In genomic region chrX:136497556-136498048, GRCh38 we compare ENCODE assay signal across 8 cellular contexts. TPM values are rescaled to one million over a fixed set of nuclear protein-coding genes. Genes with fewer than 3 reads are reported as not detected.
DNase-seq lines count a peak whose midpoint lies in the region; ATAC-seq and TF ChIP-seq lines count a peak whose summit lies in the region.

TSS of gene HTATSF1 (plus strand) at chrX:136497592. CDS start at chrX:136497685, 93 bp downstream.

- H3K36me3 ChIP-seq in HCT116 (ENCODE audit: control insufficient read depth in 1 of 2, insufficient read depth in 2 of 2, low read length in 2 of 2): peaks cover 0 to 3% of the 10 kb centered on the region in 2 experiments; a peak in 2 of 4 replicates
- H3K36me3 ChIP-seq in Panc1 (ENCODE audit: control insufficient read depth, insufficient read depth, low read length): peaks cover 25% of the 10 kb centered on the region
- H3K36me3 ChIP-seq in aorta (ENCODE audit: control insufficient read depth in 1 of 2, insufficient read depth in 2 of 2, low read length in 1 of 2): no peaks in the 10 kb centered on the region

- no peaks in the 10 kb centered on the region for H3K9me3 Mint-ChIP-seq in effector memory CD8-positive, alpha-beta T cell

- H3K27ac Mint-ChIP-seq in effector memory CD8-positive, alpha-beta T cell: peak within 1 kb of the TSS; percentile 92 to 95

- peak within 1 kb of the TSS; percentile 82 to 89 for H3K4me3 Mint-ChIP-seq in effector memory CD8-positive, alpha-beta T cell

- H3K4me3 ChIP-seq in HCT116 (replicated peaks in 1 of 2; ENCODE audit: low read depth in 1 of 2, low read length in 2 of 2) (peak within 1 kb of the TSS; percentile 77 to 84), Panc1 (ENCODE audit: low read depth in 2 of 2, low read length in 2 of 2) (peak within 1 kb of the TSS; percentile 92 to 98), aorta (ENCODE audit: low read length in 2 of 2) (peak within 1 kb of the TSS; percentile 72 to 74)

- TF ChIP-seq CTCF in HCT116 (IDR thresholded peaks at IDR 0.05 in 2 of 3, conservative IDR thresholded peaks at IDR 0.05 in 1 of 3; ENCODE audit: borderline replicate concordance in 1 of 3, insufficient read depth in 1 of 3, low read depth in 2 of 3, low read length in 2 of 3): no peak
- no peak for TF ChIP-seq CTCF in Panc1 (IDR thresholded peaks at IDR 0.05)

- CTCF ChIA-PET in HCT116 (lab: Charles Lee): no interaction called here
- CTCF ChIA-PET in Panc1 (lab: Charles Lee): interaction anchor here (0.7 kb wide), 1 partner anchor 292 kb away, joined by 5 read pairs; no protein-coding TSS in a partner anchor

- H3K9me3 ChIP-seq in HCT116 (ENCODE audit: control insufficient read depth in 1 of 2, insufficient read depth in 1 of 2, low read depth in 1 of 2, low read length in 2 of 2) (no peaks in the 10 kb centered on the region), Panc1 (ENCODE audit: control insufficient read depth, insufficient read depth, low read depth, low read length) (no peaks in the 10 kb centered on the region), aorta (ENCODE audit: control insufficient read depth, low read length) (no peaks in the 10 kb centered on the region)

- in situ Hi-C loops in Panc1 (cut with HindIII; ENCODE audit: low pct_unique_long_range_greater_than_20kb, low sequenced_read_pairs): no loop called here

- BruUV-seq in HCT116 (replicated peaks; lab: Mats Ljungman, UMichigan): no TSS peak
- no TSS peak for BruUV-seq in Panc1 (replicated peaks; lab: Mats Ljungman, UMichigan)

- H3K4me2 ChIP-seq in HCT116 (ENCODE audit: low read length): peak within 1 kb of the TSS; percentile 77

- H3K36me3 Mint-ChIP-seq in effector memory CD8-positive, alpha-beta T cell (ENCODE audit: insufficient read depth): peaks cover 29% of the 10 kb centered on the region

- H3K4me1 Mint-ChIP-seq in effector memory CD8-positive, alpha-beta T cell (ENCODE audit: low read depth in 2 of 2): peaks cover 9 to 10% of the 10 kb centered on the region in 2 donors

- H2AFZ ChIP-seq in HCT116 (ENCODE audit: low read depth, low read length, poor library complexity, severe bottlenecking): peak within 1 kb of the TSS; percentile 17

- no peaks in the 10 kb centered on the region for H4K20me1 ChIP-seq in HCT116 (ENCODE audit: insufficient read depth)

- intact Hi-C loops in HCT116 (cut with micrococcal nuclease): loop anchor here (2.0 to 10.0 kb wide), 4 partner anchors 80 to 525 kb away; partner anchors contain the start of genes MAP7D3 and MMGT1
- intact Hi-C loops in Panc1 (cut with micrococcal nuclease; ENCODE audit: unreplicated experiment): no loop called here
- intact Hi-C loops in aorta (cut with DNase I): loop anchor here in 1 of 2 donors (5.0 kb wide), 2 partner anchors 225 to 525 kb away; partner anchors contain the start of gene MMGT1

- ATAC-seq in GM18499 (IDR thresholded peaks at IDR 0.05; ENCODE audit: insufficient read depth, unreplicated experiment) (peak; percentile 17), HCT116 (peak; percentile 15), Panc1 (peak; percentile 43), aorta (ENCODE audit: low FRiP score) (peak; percentile 11)
- ATAC-seq in effector memory CD8-positive, alpha-beta T cell (replicated peaks): no peak

- WGBS in aorta, 2 donors: 1 to 40% methylated on average over 27 to 35 of the region's 35 CpGs

- POLR2A ChIA-PET in HCT116 (lab: Charles Lee): interaction anchor here (0.6 kb wide), 1 partner anchor 283 kb away, joined by 5 read pairs; no protein-coding TSS in a partner anchor
- POLR2A ChIA-PET in Panc1 (lab: Charles Lee): interaction anchor here (0.6 to 1.1 kb wide), 2 partner anchors 51 to 231 kb away, joined by 3 to 8 read pairs; no protein-coding TSS in a partner anchor

- no peaks in the 10 kb centered on the region for H3K27me3 Mint-ChIP-seq in effector memory CD8-positive, alpha-beta T cell

- RAD21 ChIA-PET in HCT116 (lab: Charles Lee; ENCODE audit: low non-redundant PET in 1 of 2, low total read pairs in 2 of 2, uncharacterized antibody in 2 of 2, unreplicated experiment in 2 of 2): no interaction called here

- no peaks in the 10 kb centered on the region for H3K9me2 ChIP-seq in HCT116 (ENCODE audit: insufficient read depth)

- no peak for TF ChIP-seq POLR2A in HCT116 (IDR thresholded peaks at IDR 0.05; ENCODE audit: borderline replicate concordance, extremely low read depth, insufficient read depth, insufficient read length)

- no peaks in the 10 kb centered on the region for H3K27me3 ChIP-seq in HCT116 (ENCODE audit: insufficient read depth, low read length)
- peaks cover 2% of the 10 kb centered on the region; the same call in 1 of the 2 replicates for H3K27me3 ChIP-seq in Panc1 (ENCODE audit: control insufficient read depth, insufficient read depth, low read length)
- no peaks in the 10 kb centered on the region for H3K27me3 ChIP-seq in aorta (ENCODE audit: control insufficient read depth in 1 of 2, insufficient read depth in 2 of 2, low read length in 1 of 2)

- TF ChIP-seq RAD21 in HCT116 (IDR thresholded peaks at IDR 0.05; ENCODE audit: low read depth): no peak

- no peak for DNase-seq in HCT116 (ENCODE audit: low read depth, low spot score)
- DNase-seq in Panc1 (ENCODE audit: low read depth, low spot score): no peak
- no peak for DNase-seq in effector memory CD8-positive, alpha-beta T cell
- no peak for DNase-seq in mucosa of gallbladder (ENCODE audit: low spot score)
- no peak for DNase-seq in aorta
- DNase-seq in KG1 (lab: John Stamatoyannopoulos, UW): no peak
- DNase-seq in activated CD4-positive, CD25-positive, alpha-beta regulatory T cell treated with anti-CD3 and anti-CD28 coated beads, Interleukin-2, amount 50 U/mL, for 72 hours: no peak

- peak within 1 kb of the TSS; percentile 91 for H3K27ac ChIP-seq in HCT116 (ENCODE audit: low read depth, low read length)
- peak within 1 kb of the TSS; percentile 98 for H3K27ac ChIP-seq in Panc1 (ENCODE audit: low read length)
- H3K27ac ChIP-seq in aorta (ENCODE audit: low read depth in 1 of 2, low read length in 2 of 2): peak within 1 kb of the TSS in 1 of 2 donors; percentile 71

- H3K79me2 ChIP-seq in HCT116 (ENCODE audit: insufficient read depth, low read length): peaks cover 24% of the 10 kb centered on the region

- H3K9ac ChIP-seq in HCT116 (ENCODE audit: low read length): peak within 1 kb of the TSS; percentile 78

- peaks cover 3 to 15% of the 10 kb centered on the region in 2 experiments; a peak in 2 of 4 replicates for H3K4me1 ChIP-seq in HCT116 (ENCODE audit: control insufficient read depth in 1 of 2, insufficient read depth in 2 of 2, low read length in 2 of 2)
- peaks cover 12% of the 10 kb centered on the region; the same call in 1 of the 2 replicates for H3K4me1 ChIP-seq in Panc1 (ENCODE audit: control insufficient read depth, insufficient read depth, low read length)
- no peaks in the 10 kb centered on the region for H3K4me1 ChIP-seq in aorta (ENCODE audit: control insufficient read depth in 1 of 2, insufficient read depth in 2 of 2, low read length in 2 of 2)

TF ChIP-seq in HCT116, 20 proteins besides CTCF, POLR2A, EP300 and RAD21:
- 0 out of 2 replicates have a peak, but pooled peaks have one; percentile 2 for TF ChIP-seq POLR2AphosphoS5 (IDR thresholded peaks at IDR 0.05; ENCODE audit: low read depth, low read length)
- TF ChIP-seq ZFX (IDR thresholded peaks at IDR 0.05): 0 out of 2 replicates have a peak, but pooled peaks have one; percentile 11
- no peak for TF ChIP-seq SRF (IDR thresholded peaks at IDR 0.05; ENCODE audit: low read depth)

RNA-seq across cellular contexts. Expression of gene HTATSF1, which starts in this region (rescaled TPM):
- total RNA-seq in HCT116 (2021; ENCODE audit: unreplicated experiment) (39.7 TPM), Panc1 (2021; ENCODE audit: unreplicated experiment) (76.0 TPM), mucosa of gallbladder (35.8 TPM), aorta (10 to 100 TPM; 28.0 to 28.1 TPM)
- polyA plus RNA-seq in HCT116 (2012): 24.6 and 34.0 TPM in 2 replicates
- 68.0 TPM for polyA plus RNA-seq in Panc1 (2012; ENCODE audit: insufficient read length)
- polyA plus RNA-seq in aorta: 10 to 100 TPM; 32.3 to 65.4 TPM
